22 cellular contexts compared by ENCODE assay signal in genomic region chr6:112286756-112287155, GRCh38. TPM values are rescaled to one million over a fixed set of nuclear protein-coding genes. Genes with fewer than 3 reads are reported as not detected.
"Had no signal": no experiment of that assay in that cellular context is flagged by ENCODE, and none has a peak within 500 bp of the region (broad histone marks: within the 10 kb centered on the region; RNA-seq: fewer than 3 reads in every experiment).

No MANE protein-coding gene starts in this region.

- H3K4me3 ChIP-seq: cardiac muscle cell, K562, Peyer's patch had no signal

- ATAC-seq: K562 had no signal

- DNase-seq: activated CD4-positive, CD25-positive, alpha-beta regulatory T cell; brain microvascular endothelial cell; Karpas-422; MM.1S; NCI-H1105; NCI-H1436; NCI-H1694 treated with DMSO at 0.1 percent for 48 hours; NCI-H2029 treated with DMSO at 0.1 percent for 48 hours; NCI-H345; NCI-H510A; NCI-H526 treated with DMSO at 0.1 percent for 48 hours had no signal

- H3K27ac ChIP-seq: brain microvascular endothelial cell, cardiac muscle cell, Peyer's patch, VCaP had no signal

- H3K36me3 ChIP-seq: brain microvascular endothelial cell, cardiac muscle cell, Peyer's patch had no signal

- H3K27me3 ChIP-seq: brain microvascular endothelial cell, cardiac muscle cell, Peyer's patch had no signal

- H3K9me3 ChIP-seq: Peyer's patch, SK-N-SH had no signal

RNA-seq across cellular contexts. Expression of gene LAMA4, which starts 32.4 kb away (rescaled TPM):
- total RNA-seq: activated CD4-positive, alpha-beta memory T cell treated with anti-CD3 and anti-CD28 coated beads for 36 hours; activated CD4-positive, alpha-beta T cell treated with anti-CD3 and anti-CD28 coated beads, Interleukin-2, amount 10 ng/mL, durations not matched to agents 7 days and 5 days; activated CD8-positive, alpha-beta memory T cell treated with anti-CD3 and anti-CD28 coated beads for 36 hours; activated naive CD8-positive, alpha-beta T cell treated with anti-CD3 and anti-CD28 coated beads for 36 hours; activated T-helper 17 cell treated with anti-CD3 and anti-CD28 coated beads, Interleukin-2, amount 50 U/mL, for 72 hours; T-helper 2 cell treated with Interferon-gamma antibody and Interleukin-4, amounts not matched to agents 100 ng/mL and 5 ng/mL, for 36 hours had no signal
